ENCODE assay signal across 2 cellular contexts in genomic region chr1:102032534-102032933, GRCh38.
TF ChIP-seq lines count a peak whose summit lies in the region.

No MANE protein-coding gene starts in this region.

TF ChIP-seq in SK-N-SH, 30 proteins besides CTCF, POLR2A, EP300 and RAD21 (continued from another document):
- TF ChIP-seq EZH2phosphoT487 (IDR thresholded peaks at IDR 0.05; ENCODE audit: borderline replicate concordance, low read depth), result no peak
- no peak for TF ChIP-seq JUND (IDR thresholded peaks at IDR 0.05)
- TF ChIP-seq USF1 (IDR thresholded peaks at IDR 0.05; ENCODE audit: borderline replicate concordance, low read depth), result no peak
- TF ChIP-seq YY1 (IDR thresholded peaks at IDR 0.05; ENCODE audit: low read depth), result no peak
- no peak for TF ChIP-seq ZBTB33 (IDR thresholded peaks at IDR 0.05; ENCODE audit: borderline replicate concordance, low read depth)
- TF ChIP-seq TCF12 (IDR thresholded peaks at IDR 0.05), result no peak
- TF ChIP-seq NRF1 (IDR thresholded peaks at IDR 0.05; ENCODE audit: low read depth, low read length), result no peak
- TF ChIP-seq USF2 (IDR thresholded peaks at IDR 0.05; ENCODE audit: borderline replicate concordance, low read depth, low read length), result no peak
- TF ChIP-seq TEAD4 (IDR thresholded peaks at IDR 0.05; ENCODE audit: borderline replicate concordance, insufficient read depth), result no peak
- TF ChIP-seq POLR2AphosphoS5 (IDR thresholded peaks at IDR 0.05; ENCODE audit: low read depth, low read length), result no peak
- TF ChIP-seq MEF2A (IDR thresholded peaks at IDR 0.05; ENCODE audit: borderline replicate concordance, low read depth), result no peak
- TF ChIP-seq GABPA (IDR thresholded peaks at IDR 0.05; ENCODE audit: low read depth), result no peak
- TF ChIP-seq FOSL2 (IDR thresholded peaks at IDR 0.05; ENCODE audit: borderline replicate concordance, low read depth), result no peak
- TF ChIP-seq SMC3 (IDR thresholded peaks at IDR 0.05; ENCODE audit: low read depth, low read length), result no peak
- TF ChIP-seq IRF3 (IDR thresholded peaks at IDR 0.05; ENCODE audit: low read depth, low read length), result no peak
- no peak for TF ChIP-seq ELF1 (IDR thresholded peaks at IDR 0.05)
- no peak for TF ChIP-seq RCOR1 (IDR thresholded peaks at IDR 0.05; ENCODE audit: low read length)

TF ChIP-seq in SK-N-SH treated with all-trans-retinoic acid at 6 μM for 48 hours, 23 proteins besides CTCF, POLR2A, EP300 and RAD21 (continued from another document):
- no peak for TF ChIP-seq ISL1 (CRISPR knock-in tag; IDR thresholded peaks at IDR 0.05)
- TF ChIP-seq TOX (CRISPR knock-in tag; IDR thresholded peaks at IDR 0.05; ENCODE audit: borderline replicate concordance), result no peak
- no peak for TF ChIP-seq ZFP30 (CRISPR knock-in tag; IDR thresholded peaks at IDR 0.05)
- no peak for TF ChIP-seq ZNF8 (CRISPR knock-in tag; IDR thresholded peaks at IDR 0.05)
- no peak for TF ChIP-seq RARB (CRISPR knock-in tag; IDR thresholded peaks at IDR 0.05)
- no peak for TF ChIP-seq CSRNP3 (CRISPR knock-in tag; IDR thresholded peaks at IDR 0.05)
- TF ChIP-seq BACH2 (CRISPR knock-in tag; IDR thresholded peaks at IDR 0.05; ENCODE audit: borderline replicate concordance), result no peak
- TF ChIP-seq PPARA (CRISPR knock-in tag; IDR thresholded peaks at IDR 0.05; ENCODE audit: borderline replicate concordance), result no peak
- TF ChIP-seq SNAI2 (CRISPR knock-in tag; IDR thresholded peaks at IDR 0.05), result no peak
- no peak for TF ChIP-seq CREB5 (CRISPR knock-in tag; IDR thresholded peaks at IDR 0.05; ENCODE audit: low read depth)
- TF ChIP-seq TCF4 (CRISPR knock-in tag; IDR thresholded peaks at IDR 0.05; ENCODE audit: borderline replicate concordance), result no peak
- no peak for TF ChIP-seq GLIS3 (CRISPR knock-in tag; IDR thresholded peaks at IDR 0.05)
- TF ChIP-seq CSDC2 (CRISPR knock-in tag; IDR thresholded peaks at IDR 0.05), result no peak
- no peak for TF ChIP-seq ZNF565 (CRISPR knock-in tag; conservative IDR thresholded peaks at IDR 0.05; ENCODE audit: low read depth)
- TF ChIP-seq OSR1 (CRISPR knock-in tag; IDR thresholded peaks at IDR 0.05), result no peak
- no peak for TF ChIP-seq ARNTL (CRISPR knock-in tag; IDR thresholded peaks at IDR 0.05; ENCODE audit: borderline replicate concordance, low read depth)
- no peak for TF ChIP-seq POU6F1 (CRISPR knock-in tag; IDR thresholded peaks at IDR 0.05; ENCODE audit: borderline replicate concordance, low read depth)
